8 cellular contexts compared by ENCODE assay signal in genomic region chr6:169751242-169752073, GRCh38. TPM values are rescaled to one million over a fixed set of nuclear protein-coding genes. Genes with fewer than 3 reads are reported as not detected.
A peak's percentile ranks its signal among the peaks of the same experiment; 100 is the strongest.
DNase-seq lines count a peak whose midpoint lies in the region; ATAC-seq, FAIRE-seq and TF ChIP-seq lines count a peak whose summit lies in the region.

DYNLT2 (minus strand) TSS chr6:169751572; CDS start chr6:169751458, 114 bp downstream.
ERMARD (plus strand) TSS chr6:169751622; CDS start chr6:169751658, 36 bp downstream.

- no peak for FAIRE-seq in keratinocyte (lab: Jason Lieb, UNC)

- no peaks in the 10 kb centered on the region for H3K27me3 Mint-ChIP-seq in central memory CD8-positive, alpha-beta T cell

- H3K36me3 Mint-ChIP-seq in central memory CD8-positive, alpha-beta T cell (ENCODE audit: insufficient read depth): peaks cover 9% of the 10 kb centered on the region

- peak in 1 of 3 experiments; percentile 26 for TF ChIP-seq CTCF in keratinocyte (optimal IDR thresholded peaks at IDR 0.05 in 1 of 3, IDR thresholded peaks at IDR 0.05 in 1 of 3, conservative IDR thresholded peaks at IDR 0.05 in 1 of 3; ENCODE audit: extremely low read depth in 1 of 3, insufficient read depth in 2 of 3, low read length in 3 of 3)

- DNase-seq in AG20443 (ENCODE audit: low spot score) (peak; percentile 98), NCI-H345 (lab: John Stamatoyannopoulos, UW) (peak; percentile 95), keratinocyte (ENCODE audit: low read depth, low spot score) (peak; percentile 38)
- DNase-seq in activated CD4-positive, CD25-positive, alpha-beta regulatory T cell treated with anti-CD3 and anti-CD28 coated beads, Interleukin-2, amount 50 U/mL, for 16 hours (ENCODE audit: low read depth, low spot score): peak; percentile 89
- DNase-seq in central memory CD8-positive, alpha-beta T cell (ENCODE audit: low spot score in 2 of 2): peak; percentile 89 to 93
- peak; percentile 88 to 91 (median 90) for DNase-seq in stimulated activated CD4-positive, alpha-beta T cell treated with anti-CD3 and anti-CD28 coated beads, Interleukin-12 subunit alpha, Interleukin-12 subunit beta, amount 100 ng/mL, for 48 hours (ENCODE audit: low read depth in 2 of 3, low spot score in 1 of 3)

- no peaks in the 10 kb centered on the region for H3K9me3 ChIP-seq in keratinocyte (ENCODE audit: control insufficient read depth, low read depth, low read length)

- H3K9me3 Mint-ChIP-seq in central memory CD8-positive, alpha-beta T cell: no peaks in the 10 kb centered on the region

- peaks cover 30% of the 10 kb centered on the region for H3K4me1 Mint-ChIP-seq in central memory CD8-positive, alpha-beta T cell

- H4K20me1 ChIP-seq in keratinocyte (ENCODE audit: control insufficient read depth, extremely low read depth, insufficient read depth, low read length): no peaks in the 10 kb centered on the region

- peak; percentile 90 for ATAC-seq in GM19035 (IDR thresholded peaks at IDR 0.05; ENCODE audit: unreplicated experiment)
- ATAC-seq in HG03342 (IDR thresholded peaks at IDR 0.05; ENCODE audit: unreplicated experiment): peak; percentile 97
- ATAC-seq in central memory CD8-positive, alpha-beta T cell (replicated peaks; ENCODE audit: extremely low read depth, poor library complexity, severe bottlenecking): peak; percentile 95

- peak within 1 kb of the TSS; percentile 90 for H3K27ac ChIP-seq in keratinocyte (ENCODE audit: control insufficient read depth, insufficient read depth, low read length)

- dilution Hi-C loops in keratinocyte (cut with MboI; ENCODE audit: extremely low pct_ligation_motif_present, low sequenced_read_pairs): no loop called here

- H3K4me3 ChIP-seq in keratinocyte (ENCODE audit: control insufficient read depth in 2 of 3, extremely low read depth in 1 of 3, insufficient read depth in 2 of 3, low read depth in 1 of 3, low read length in 3 of 3): peak within 1 kb of the TSS; percentile 53 to 88 (median 88)

- H3K27ac Mint-ChIP-seq in central memory CD8-positive, alpha-beta T cell (ENCODE audit: low read depth): peak within 1 kb of the TSS; percentile 99

- peak within 1 kb of the TSS; percentile 86 for H3K4me2 ChIP-seq in keratinocyte (ENCODE audit: control insufficient read depth, extremely low read depth, insufficient read depth, low read depth, low read length)

- H2AFZ ChIP-seq in keratinocyte (ENCODE audit: control insufficient read depth, low read length): peak within 1 kb of the TSS; percentile 88

- peak within 1 kb of the TSS; percentile 94 for H3K9ac ChIP-seq in keratinocyte (ENCODE audit: control insufficient read depth, extremely low read depth, insufficient read depth, low read length)

- H3K79me2 ChIP-seq in keratinocyte (ENCODE audit: control insufficient read depth, insufficient read depth, low read length): peaks cover 21% of the 10 kb centered on the region

- H3K4me1 ChIP-seq in keratinocyte (ENCODE audit: control insufficient read depth, extremely low read depth, insufficient read depth, low read length): peaks cover 16% of the 10 kb centered on the region

- no peaks in the 10 kb centered on the region for H3K27me3 ChIP-seq in keratinocyte (ENCODE audit: control insufficient read depth, extremely low read depth, insufficient read depth, low read length)

- H3K36me3 ChIP-seq in keratinocyte (ENCODE audit: control insufficient read depth in 2 of 2, extremely low read depth in 1 of 2, insufficient read depth in 2 of 2, low read length in 2 of 2): no peaks in the 10 kb centered on the region

- H3K9me1 ChIP-seq in keratinocyte (ENCODE audit: control insufficient read depth, extremely low read depth, insufficient read depth, low read length): no peaks in the 10 kb centered on the region

- peak within 1 kb of the TSS; percentile 92 for H3K4me3 Mint-ChIP-seq in central memory CD8-positive, alpha-beta T cell

RNA-seq across cellular contexts. Expression of gene DYNLT2, which starts in this region (rescaled TPM):
- polyA plus RNA-seq in keratinocyte: 0.17 to 0.58 TPM (median 0.21 TPM) in 3 replicates
- polyA plus RNA-seq in keratinocyte (2011; ENCODE audit: low read depth): 0.91 TPM
- polyA plus RNA-seq in keratinocyte (2011; cell fraction: cytosol; rRNA removed): 0.06 TPM in 1 of 2 replicates, not detected in the other
- polyA plus RNA-seq in keratinocyte (2011; cell fraction: nucleus; rRNA removed): 0.36 and 0.59 TPM in 2 replicates
- polyA plus RNA-seq in keratinocyte (2012; ENCODE audit: low replicate concordance): 0.23 and 0.92 TPM in 2 replicates
- polyA minus RNA-seq in keratinocyte: 0.22 TPM in 1 of 3 replicates, not detected in the others
- not detected for polyA minus RNA-seq in keratinocyte (2011; cell fraction: cytosol; rRNA and poly(A)+ RNA removed)
- not detected in 2 replicates for polyA minus RNA-seq in keratinocyte (2011; cell fraction: nucleus; rRNA and poly(A)+ RNA removed)

RNA-seq across cellular contexts. Expression of gene ERMARD, which starts in this region (rescaled TPM):
- 25.6 to 37.9 TPM (median 37.2 TPM) in 3 replicates for polyA plus RNA-seq in keratinocyte
- 22.5 TPM for polyA plus RNA-seq in keratinocyte (2011; ENCODE audit: low read depth)
- 19.5 TPM in 2 replicates for polyA plus RNA-seq in keratinocyte (2011; cell fraction: cytosol; rRNA removed)
- polyA plus RNA-seq in keratinocyte (2011; cell fraction: nucleus; rRNA removed): 82.1 and 88.6 TPM in 2 replicates
- 17.9 and 23.1 TPM in 2 replicates for polyA plus RNA-seq in keratinocyte (2012; ENCODE audit: low replicate concordance)
- 16.1 to 44.5 TPM (median 16.6 TPM) in 3 replicates for polyA minus RNA-seq in keratinocyte
- polyA minus RNA-seq in keratinocyte (2011; cell fraction: cytosol; rRNA and poly(A)+ RNA removed): 11.9 TPM
- polyA minus RNA-seq in keratinocyte (2011; cell fraction: nucleus; rRNA and poly(A)+ RNA removed): 11.4 and 19.5 TPM in 2 replicates

Comparison
In these comparisons a context has a peak if more than half of its experiments do, and no peak if none do; other contexts are left out.
1. Peak in every context shown above with its lines: DNase-seq, ATAC-seq, H3K4me3 ChIP-seq and H3K27ac ChIP-seq.
2. DNase-seq: peak in every context shown above with its lines; median percentile 98 in AG20443; 95 in NCI-H345; 91 in central memory CD8-positive, alpha-beta T cell; 90 in stimulated activated CD4-positive, alpha-beta T cell treated with anti-CD3 and anti-CD28 coated beads, Interleukin-12 subunit alpha, Interleukin-12 subunit beta, amount 100 ng/mL, for 48 hours; 89 in activated CD4-positive, CD25-positive, alpha-beta regulatory T cell treated with anti-CD3 and anti-CD28 coated beads, Interleukin-2, amount 50 U/mL, for 16 hours; 38 in keratinocyte.